In the genomic region with DNA sequence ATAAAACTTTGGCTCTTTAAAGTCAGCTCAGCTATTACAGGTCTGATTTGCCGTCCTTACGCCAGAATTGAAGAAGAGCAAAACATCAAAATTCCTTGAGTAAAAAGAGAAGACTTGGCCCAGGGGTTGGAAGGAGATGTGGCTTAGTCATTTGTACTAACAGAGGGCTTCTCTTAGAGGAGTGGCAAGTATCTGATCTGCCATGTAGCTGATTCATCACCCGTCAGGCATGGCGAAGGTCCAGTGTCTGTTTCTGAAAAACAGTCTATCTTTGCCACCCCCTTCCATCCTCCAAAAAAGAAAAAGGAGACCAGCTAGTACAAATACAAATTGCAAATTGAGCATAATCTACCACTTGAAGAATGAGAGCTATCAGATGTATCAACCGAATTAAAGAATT, we compare ENCODE assay signal across 10 cellular contexts.
DNase-seq lines count a peak whose midpoint lies in the region; ATAC-seq and TF ChIP-seq lines count a peak whose summit lies in the region.
"Had no signal": no experiment of that assay in that cellular context is flagged by ENCODE, and none has a peak within 500 bp of the region (broad histone marks: within the 10 kb centered on the region; RNA-seq: fewer than 3 reads in every experiment).

No MANE protein-coding gene starts in this region.

- intact Hi-C loops in left cardiac atrium (cut with DNase I): no loop called here
- intact Hi-C loops in Right ventricle myocardium inferior (cut with DNase I): no loop called here
- intact Hi-C loops in uterus (cut with DNase I; ENCODE audit: low total_unique reads): no loop called here

- DNase-seq in left cardiac atrium (peak; percentile 47), Right ventricle myocardium inferior (ENCODE audit: missing footprints) (no peak), astrocyte of the spinal cord (ENCODE audit: low read depth, low spot score) (peak; percentile 72), iris pigment epithelial cell (ENCODE audit: low read depth) (peak; percentile 93), uterus (peak; percentile 44 to 58), mucosa of gallbladder (ENCODE audit: low spot score) (no peak)
- no peak for DNase-seq in stimulated activated CD4-positive, alpha-beta T cell treated with anti-CD3 and anti-CD28 coated beads, Interleukin-2, amount 100 ng/mL, for 48 hours
- DNase-seq: stimulated activated naive CD8-positive, alpha-beta T cell treated with anti-CD3 and anti-CD28 coated beads, Interleukin-15, amount 100 ng/mL, for 72 hours had no signal

- H3K9me3 ChIP-seq in uterus: no peaks in the 10 kb centered on the region

- H3K4me1 ChIP-seq in uterus: no peaks in the 10 kb centered on the region

- in situ Hi-C loops in astrocyte of the spinal cord (cut with HindIII; ENCODE audit: low sequenced_read_pairs): no loop called here

- H3K27me3 ChIP-seq in uterus: no peaks in the 10 kb centered on the region

- no peak for TF ChIP-seq CTCF in astrocyte of the spinal cord (IDR thresholded peaks at IDR 0.05; ENCODE audit: low read depth, low read length)
- no peak for TF ChIP-seq CTCF in uterus (IDR thresholded peaks at IDR 0.05)

- ATAC-seq in left cardiac atrium (peak in 1 of 2 donors; percentile 95), Right ventricle myocardium inferior (no peak), GM18868 (IDR thresholded peaks at IDR 0.05; ENCODE audit: unreplicated experiment) (no peak)
- ATAC-seq: stimulated activated naive CD8-positive, alpha-beta T cell treated with anti-CD3 and anti-CD28 coated beads, Interleukin-15, amount 100 ng/mL, for 72 hours had no signal

- H3K36me3 ChIP-seq in uterus: peaks cover 0 to under 1% of the 10 kb centered on the region in 2 donors

- H3K4me3 ChIP-seq in astrocyte of the spinal cord (ENCODE audit: low read depth, low read length): no peak overlapping the region
- no peak overlapping the region for H3K4me3 ChIP-seq in uterus

- H3K27ac ChIP-seq in uterus: peak overlapping the region; percentile 24
- H3K27ac ChIP-seq: C4-2B had no signal

- no peak for TF ChIP-seq POLR2A in uterus (IDR thresholded peaks at IDR 0.05)

Comparison
In these comparisons a context has a peak if more than half of its experiments do, and no peak if none do; other contexts are left out.
1. DNase-seq: peak in left cardiac atrium (single experiment), astrocyte of the spinal cord (single experiment), iris pigment epithelial cell (single experiment) and uterus (2 of 2); none in Right ventricle myocardium inferior (single experiment), mucosa of gallbladder (single experiment) and stimulated activated CD4-positive, alpha-beta T cell treated with anti-CD3 and anti-CD28 coated beads, Interleukin-2, amount 100 ng/mL, for 48 hours (0 of 2).